In genomic region chr2:236516708-236517107, GRCh38 we compare ENCODE assay signal across 10 cellular contexts. TPM values are rescaled to one million over a fixed set of nuclear protein-coding genes. Genes with fewer than 3 reads are reported as not detected.
"Had no signal": no experiment of that assay in that cellular context is flagged by ENCODE, and none has a peak within 500 bp of the region (broad histone marks: within the 10 kb centered on the region; RNA-seq: fewer than 3 reads in every experiment).

No MANE protein-coding gene starts in this region.

- ATAC-seq: GM23338, K562 had no signal

- H3K4me2 ChIP-seq: GM23338 had no signal

- DNase-seq: H9, HCEC 1CT, IMR-90, KG1 had no signal

- H3K4me3 ChIP-seq: GM23338, K562 had no signal

- FAIRE-seq: H1, H54, HTR-8/SVneo, K562 had no signal

- H2AFZ ChIP-seq: GM23338 had no signal

RNA-seq across cellular contexts. Expression of gene ACKR3, which starts 52.9 kb away (rescaled TPM):
- total RNA-seq: HT-29, IMR-90 had no signal
- polyA plus RNA-seq: IMR-90, K562 had no signal
